ENCODE assay signal across 8 cellular contexts in the genomic region with DNA sequence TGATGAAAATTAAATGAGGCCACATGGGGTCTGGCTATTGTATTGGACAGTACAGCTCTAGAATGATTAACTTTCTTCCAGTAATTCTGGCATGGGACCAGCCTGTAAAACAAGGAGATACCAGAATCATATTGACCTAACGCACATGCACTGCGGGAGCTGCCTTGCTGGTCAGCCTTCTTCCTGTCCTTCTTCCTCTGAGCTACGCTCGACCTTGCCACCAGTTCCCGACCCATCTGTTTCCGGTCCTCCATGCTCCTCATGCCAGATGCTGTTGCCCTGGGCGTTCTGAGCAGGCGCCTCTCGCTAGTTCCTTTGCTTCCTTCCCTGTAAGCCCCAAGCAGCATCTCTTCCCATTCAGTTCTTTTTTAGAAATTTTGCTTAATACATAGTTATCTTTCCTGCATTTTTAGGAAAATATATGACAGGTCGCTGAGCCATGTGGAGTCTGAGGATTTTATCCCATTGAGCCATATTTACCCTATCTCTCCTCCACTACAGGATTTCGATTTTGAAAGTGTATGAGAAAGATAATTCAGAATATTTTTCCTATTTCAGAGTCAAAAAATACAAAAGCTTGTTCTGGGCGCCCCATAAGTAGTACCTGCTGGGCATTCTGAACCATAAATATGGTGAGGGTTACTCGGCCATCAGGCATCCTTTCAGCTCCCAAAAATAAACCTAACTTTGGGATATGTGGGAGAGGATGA. TPM values are rescaled to one million over a fixed set of nuclear protein-coding genes. Genes with fewer than 3 reads are reported as not detected.
A peak's percentile ranks its signal among the peaks of the same experiment; 100 is the strongest.
DNase-seq lines count a peak whose midpoint lies in the region; ATAC-seq and TF ChIP-seq lines count a peak whose summit lies in the region.

No MANE protein-coding gene starts in this region.

- H3K27ac ChIP-seq in ovary (peak overlapping the region in 1 of 2 donors; percentile 51), WERI-Rb-1 (no peak overlapping the region)

- H3K4me3 Mint-ChIP-seq in naive thymus-derived CD8-positive, alpha-beta T cell = peak overlapping the region in 3 of 10 donors; percentile 23 to 78 (median 28)

- no peak for TF ChIP-seq EP300 in ovary (IDR thresholded peaks at IDR 0.05)

- no peaks in the 10 kb centered on the region for H3K9me3 Mint-ChIP-seq in naive thymus-derived CD8-positive, alpha-beta T cell

- DNase-seq in DMS 273 treated with DMSO at 0.1 percent for 48 hours (lab: John Stamatoyannopoulos, UW) (peak; percentile 78), NCI-H2171 (lab: John Stamatoyannopoulos, UW) (peak; percentile 11), fibroblast of villous mesenchyme (ENCODE audit: low read depth) (peak; percentile 60), ovary (peak; percentile 35 to 62 (median 40)), NCI-H526 treated with DMSO at 0.1 percent for 48 hours (lab: John Stamatoyannopoulos, UW) (no peak), WERI-Rb-1 (no peak)
- no peak for DNase-seq in naive thymus-derived CD8-positive, alpha-beta T cell

- H3K4me1 Mint-ChIP-seq in naive thymus-derived CD8-positive, alpha-beta T cell = peaks cover 3 to 17% (median 14%) of the 10 kb centered on the region in 4 donors

- no peak overlapping the region for H3K27ac Mint-ChIP-seq in naive thymus-derived CD8-positive, alpha-beta T cell

- no peak overlapping the region for H3K4me3 ChIP-seq in fibroblast of villous mesenchyme (ENCODE audit: low read depth, low read length)
- H3K4me3 ChIP-seq in ovary = peak overlapping the region; percentile 13
- H3K4me3 ChIP-seq in WERI-Rb-1 (ENCODE audit: low read depth, low read length) = no peak overlapping the region

- no peak for TF ChIP-seq CTCF in fibroblast of villous mesenchyme (IDR thresholded peaks at IDR 0.05; ENCODE audit: insufficient read depth, low read depth, low read length)
- no peak for TF ChIP-seq CTCF in ovary (IDR thresholded peaks at IDR 0.05)
- TF ChIP-seq CTCF in WERI-Rb-1 (IDR thresholded peaks at IDR 0.05; ENCODE audit: low read depth, low read length) = no peak

- H3K36me3 ChIP-seq in ovary (no peaks in the 10 kb centered on the region), WERI-Rb-1 (no peaks in the 10 kb centered on the region)

- no peaks in the 10 kb centered on the region for H3K36me3 Mint-ChIP-seq in naive thymus-derived CD8-positive, alpha-beta T cell

- intact Hi-C loops in ovary (cut with DNase I) = no loop called here

- POLR2A ChIA-PET in naive thymus-derived CD8-positive, alpha-beta T cell (lab: Charles Lee) = no interaction called here

- peaks cover 13 to 24% (median 15%) of the 10 kb centered on the region in 5 donors for H3K27me3 Mint-ChIP-seq in naive thymus-derived CD8-positive, alpha-beta T cell

- no peak for TF ChIP-seq POLR2A in ovary (IDR thresholded peaks at IDR 0.05)

- H3K9me3 ChIP-seq in ovary = no peaks in the 10 kb centered on the region
- no peaks in the 10 kb centered on the region for H3K9me3 ChIP-seq in WERI-Rb-1 (ENCODE audit: severe bottlenecking)

- 6 to 15% (median 8%) methylated on average over 13 of the region's 13 CpGs for WGBS in ovary, 3 donors

- H3K27me3 ChIP-seq in ovary (no peaks in the 10 kb centered on the region), WERI-Rb-1 (ENCODE audit: insufficient read depth, low read depth, severe bottlenecking) (no peaks in the 10 kb centered on the region)

- H3K4me1 ChIP-seq in ovary (ENCODE audit: insufficient read depth) = peaks cover 12% of the 10 kb centered on the region

- ATAC-seq in HG03280 (IDR thresholded peaks at IDR 0.05; ENCODE audit: unreplicated experiment) = no peak
- ATAC-seq in naive thymus-derived CD8-positive, alpha-beta T cell = no peak

RNA-seq across cellular contexts. Expression of a gene that starts 38.6 kb away (rescaled TPM):
- total RNA-seq in fibroblast of villous mesenchyme (95.7 and 139 TPM in 2 replicates), ovary (10 to 100 TPM in 1 of 7 donors, 1 to 10 TPM in 6; 2.6 to 15.3 (median 5.6) TPM)
- 1 to 10 TPM; 3.7 to 4.8 TPM for polyA plus RNA-seq in ovary
- under 1 TPM in 1 of 2 experiments, not detected in 1; 0.16 TPM for total RNA-seq in naive thymus-derived CD8-positive, alpha-beta T cell
- not detected for polyA plus RNA-seq in naive thymus-derived CD8-positive, alpha-beta T cell

Comparison
In these comparisons a context has a peak if more than half of its experiments do, and no peak if none do; other contexts are left out.
1. DNase-seq: peak in DMS 273 treated with DMSO at 0.1 percent for 48 hours (single experiment), NCI-H2171 (single experiment), fibroblast of villous mesenchyme (single experiment) and ovary (5 of 5); none in NCI-H526 treated with DMSO at 0.1 percent for 48 hours (single experiment), WERI-Rb-1 (single experiment) and naive thymus-derived CD8-positive, alpha-beta T cell (0 of 10).